In the genomic region with DNA sequence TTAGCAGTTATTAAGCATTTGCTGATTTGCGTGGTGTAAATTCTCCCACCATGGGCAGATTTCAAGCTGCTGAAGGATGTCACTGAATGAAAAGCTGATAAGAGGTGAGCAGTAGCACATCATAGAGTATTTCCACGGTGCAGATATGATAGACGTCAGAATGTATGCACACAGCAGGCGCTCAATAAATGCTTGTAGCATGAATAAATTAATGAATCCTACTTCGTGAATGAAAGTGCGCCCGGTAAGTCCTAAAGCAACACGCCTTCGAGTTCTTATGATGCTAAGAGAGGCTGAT, we compare ENCODE assay signal across 8 cellular contexts. TPM values are rescaled to one million over a fixed set of nuclear protein-coding genes. Genes with fewer than 3 reads are reported as not detected.
A peak's percentile ranks its signal among the peaks of the same experiment; 100 is the strongest.
DNase-seq lines count a peak whose midpoint lies in the region; ATAC-seq and TF ChIP-seq lines count a peak whose summit lies in the region.

No MANE protein-coding gene starts in this region.

- peak overlapping the region; percentile 83 for H3K4me3 Mint-ChIP-seq in glutamatergic neuron (ENCODE audit: unreplicated experiment)
- H3K4me3 Mint-ChIP-seq in stimulated activated effector memory CD8-positive, alpha-beta T cell treated with anti-CD3 and anti-CD28 coated beads, Interleukin-12 subunit alpha, Interleukin-12 subunit beta, amount 100 ng/mL, for 72 hours: peak overlapping the region; percentile 85

- peak overlapping the region; percentile 17; the same call in 1 of the 2 replicates for H3K4me3 ChIP-seq in HEK293 (ENCODE audit: low read depth, low read length)

- TF ChIP-seq CTCF in HEK293 (tag by site-specific recombination; IDR thresholded peaks at IDR 0.05) (peak; percentile 20; the same call in 1 of the 2 replicates), VCaP (conservative IDR thresholded peaks at IDR 0.05) (no peak), glutamatergic neuron (IDR thresholded peaks at IDR 0.05; ENCODE audit: partially characterized antibody, unreplicated experiment) (no peak)

- POLR2A ChIA-PET in HEK293 (lab: Yijun Ruan, JAX): interaction anchor here (0.5 to 6.0 kb wide), 7 partner anchors 10 to 372 kb away, joined by 3 to 49 read pairs (median 3); partner anchors contain the start of genes EXOSC10 and MTOR

- H3K4me1 Mint-ChIP-seq in glutamatergic neuron (ENCODE audit: low read depth, unreplicated experiment): peaks cover 5% of the 10 kb centered on the region
- H3K4me1 Mint-ChIP-seq in stimulated activated effector memory CD8-positive, alpha-beta T cell treated with anti-CD3 and anti-CD28 coated beads, Interleukin-12 subunit alpha, Interleukin-12 subunit beta, amount 100 ng/mL, for 72 hours: peaks cover 17% of the 10 kb centered on the region

- peaks cover 4% of the 10 kb centered on the region for H3K9me3 Mint-ChIP-seq in glutamatergic neuron (ENCODE audit: unreplicated experiment)
- H3K9me3 Mint-ChIP-seq in stimulated activated effector memory CD8-positive, alpha-beta T cell treated with anti-CD3 and anti-CD28 coated beads, Interleukin-12 subunit alpha, Interleukin-12 subunit beta, amount 100 ng/mL, for 72 hours: no peaks in the 10 kb centered on the region

- H3K27ac Mint-ChIP-seq in glutamatergic neuron (ENCODE audit: unreplicated experiment): peak overlapping the region; percentile 66
- no peak overlapping the region for H3K27ac Mint-ChIP-seq in stimulated activated effector memory CD8-positive, alpha-beta T cell treated with anti-CD3 and anti-CD28 coated beads, Interleukin-12 subunit alpha, Interleukin-12 subunit beta, amount 100 ng/mL, for 72 hours

- H3K4me1 ChIP-seq in HEK293 (ENCODE audit: control insufficient read depth, insufficient read depth, low read length): peaks cover 2% of the 10 kb centered on the region; the same call in 1 of the 2 replicates

- H3K36me3 Mint-ChIP-seq in glutamatergic neuron (ENCODE audit: unreplicated experiment): no peaks in the 10 kb centered on the region
- peaks cover 28% of the 10 kb centered on the region for H3K36me3 Mint-ChIP-seq in stimulated activated effector memory CD8-positive, alpha-beta T cell treated with anti-CD3 and anti-CD28 coated beads, Interleukin-12 subunit alpha, Interleukin-12 subunit beta, amount 100 ng/mL, for 72 hours

- no peak for ATAC-seq in stimulated activated effector memory CD8-positive, alpha-beta T cell treated with anti-CD3 and anti-CD28 coated beads, Interleukin-12 subunit alpha, Interleukin-12 subunit beta, amount 100 ng/mL, for 72 hours
- no peak for ATAC-seq in GM19463 (IDR thresholded peaks at IDR 0.05; ENCODE audit: unreplicated experiment)
- no peak for ATAC-seq in GM21423 (IDR thresholded peaks at IDR 0.05; ENCODE audit: unreplicated experiment)
- no peak for ATAC-seq in HG02852 (IDR thresholded peaks at IDR 0.05; ENCODE audit: unreplicated experiment)
- ATAC-seq in GM18519 (IDR thresholded peaks at IDR 0.05; ENCODE audit: low FRiP score, unreplicated experiment): no peak

- peaks cover 4% of the 10 kb centered on the region for H3K27me3 Mint-ChIP-seq in glutamatergic neuron (ENCODE audit: unreplicated experiment)

- no peaks in the 10 kb centered on the region for H3K9me3 ChIP-seq in HEK293 (ENCODE audit: control insufficient read depth, insufficient read depth, low read depth, low read length)

- H3K27ac ChIP-seq in HEK293 (ENCODE audit: extremely low read depth, low read depth, low read length) (no peak overlapping the region), VCaP (peak overlapping the region; percentile 45)

- peaks cover 4 to 20% of the 10 kb centered on the region in 2 experiments; a peak in 2 of 3 replicates for H3K36me3 ChIP-seq in HEK293 (ENCODE audit: control insufficient read depth in 2 of 2, insufficient read depth in 1 of 2, low read length in 2 of 2)

- no peak for DNase-seq in glutamatergic neuron
- no peak for DNase-seq in stimulated activated effector memory CD8-positive, alpha-beta T cell treated with anti-CD3 and anti-CD28 coated beads, Interleukin-12 subunit alpha, Interleukin-12 subunit beta, amount 100 ng/mL, for 72 hours (ENCODE audit: low spot score in 2 of 2)

- CTCF ChIA-PET in HEK293 (lab: Yijun Ruan, JAX): interaction anchor here (0.6 to 2.9 kb wide), 3 partner anchors 9 to 253 kb away, joined by 4 to 13 read pairs (median 4); no protein-coding TSS in a partner anchor

TF ChIP-seq in HEK293, 187 proteins besides CTCF, POLR2A, EP300 and RAD21:
- TF ChIP-seq ZBTB20 (tag by site-specific recombination; IDR thresholded peaks at IDR 0.05): no peak
- TF ChIP-seq ZNF792 (tag by site-specific recombination; IDR thresholded peaks at IDR 0.05): peak; percentile 92
- 0 out of 2 replicates have a peak, but pooled peaks have one; percentile 13 for TF ChIP-seq ZNF664 (tag by site-specific recombination; IDR thresholded peaks at IDR 0.05)

RNA-seq across cellular contexts. Expression of gene UBIAD1, which starts 0.5 kb away (rescaled TPM):
- total RNA-seq in glutamatergic neuron (ENCODE audit: unreplicated experiment): 22.7 TPM

RNA-seq across cellular contexts. Expression of gene MTOR, which starts 10.1 kb away (rescaled TPM):
- 82.4 TPM for total RNA-seq in glutamatergic neuron (ENCODE audit: unreplicated experiment)
